Comparison of ENCODE assay signal across 1 cellular context in the genomic region with DNA sequence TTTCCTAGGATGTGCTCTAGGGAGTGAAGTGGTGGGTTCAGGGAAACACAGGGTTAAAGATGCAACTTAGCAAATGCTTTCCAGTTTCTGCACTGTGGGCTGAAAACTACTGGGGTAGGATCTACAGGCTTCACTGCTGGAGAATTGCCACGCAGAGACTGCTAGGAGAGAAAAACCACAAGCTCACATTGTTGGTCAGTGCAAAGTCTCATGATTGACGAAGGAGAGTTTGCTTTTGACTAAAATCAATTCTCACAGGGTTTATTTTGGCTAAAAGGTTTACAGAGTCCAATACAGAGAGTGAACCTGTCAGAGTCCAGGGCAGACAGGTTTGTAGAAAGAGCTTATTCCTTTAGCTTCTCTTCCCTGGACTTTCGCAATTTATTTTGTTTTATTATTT.
TF ChIP-seq lines count a peak whose summit lies in the region.

No MANE protein-coding gene starts in this region.

TF ChIP-seq in HepG2, 621 proteins besides CTCF, POLR2A, EP300 and RAD21 (continued from another document and continues in another):
- 0 out of 2 replicates have a peak, but pooled peaks have one; percentile 26 for TF ChIP-seq ARID3A (IDR thresholded peaks at IDR 0.05; ENCODE audit: low read depth, low read length)
- no peak for TF ChIP-seq YEATS4 (CRISPR knock-in tag; IDR thresholded peaks at IDR 0.05; ENCODE audit: borderline replicate concordance)
- no peak for TF ChIP-seq NPAS2 (CRISPR knock-in tag; IDR thresholded peaks at IDR 0.05; ENCODE audit: borderline replicate concordance)
- TF ChIP-seq HMGA1 (CRISPR knock-in tag; conservative IDR thresholded peaks at IDR 0.05): no peak
- TF ChIP-seq ZZZ3 (CRISPR knock-in tag; IDR thresholded peaks at IDR 0.05; ENCODE audit: borderline replicate concordance): no peak
- TF ChIP-seq ZNF83 (CRISPR knock-in tag; IDR thresholded peaks at IDR 0.05; ENCODE audit: borderline replicate concordance): no peak
- TF ChIP-seq FOXO4 (CRISPR knock-in tag; conservative IDR thresholded peaks at IDR 0.05): no peak
- TF ChIP-seq POGZ (CRISPR knock-in tag; IDR thresholded peaks at IDR 0.05): peak; percentile 77
- TF ChIP-seq, protein P1, sequence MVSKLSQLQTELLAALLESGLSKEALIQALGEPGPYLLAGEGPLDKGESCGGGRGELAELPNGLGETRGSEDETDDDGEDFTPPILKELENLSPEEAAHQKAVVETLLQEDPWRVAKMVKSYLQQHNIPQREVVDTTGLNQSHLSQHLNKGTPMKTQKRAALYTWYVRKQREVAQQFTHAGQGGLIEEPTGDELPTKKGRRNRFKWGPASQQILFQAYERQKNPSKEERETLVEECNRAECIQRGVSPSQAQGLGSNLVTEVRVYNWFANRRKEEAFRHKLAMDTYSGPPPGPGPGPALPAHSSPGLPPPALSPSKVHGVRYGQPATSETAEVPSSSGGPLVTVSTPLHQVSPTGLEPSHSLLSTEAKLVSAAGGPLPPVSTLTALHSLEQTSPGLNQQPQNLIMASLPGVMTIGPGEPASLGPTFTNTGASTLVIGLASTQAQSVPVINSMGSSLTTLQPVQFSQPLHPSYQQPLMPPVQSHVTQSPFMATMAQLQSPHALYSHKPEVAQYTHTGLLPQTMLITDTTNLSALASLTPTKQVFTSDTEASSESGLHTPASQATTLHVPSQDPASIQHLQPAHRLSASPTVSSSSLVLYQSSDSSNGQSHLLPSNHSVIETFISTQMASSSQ (IDR thresholded peaks at IDR 0.05; ENCODE audit: low read depth): 0 out of 2 replicates have a peak, but pooled peaks have one; percentile 17
- TF ChIP-seq, protein P1 (CRISPR knock-in tag; IDR thresholded peaks at IDR 0.05; ENCODE audit: borderline replicate concordance): no peak
- TF ChIP-seq PITX1 (CRISPR knock-in tag; IDR thresholded peaks at IDR 0.05): peak; percentile 50; the same call in 1 of the 2 replicates
- no peak for TF ChIP-seq ZNF660 (CRISPR knock-in tag; IDR thresholded peaks at IDR 0.05; ENCODE audit: borderline replicate concordance, low read depth)
- TF ChIP-seq, protein P2, sequence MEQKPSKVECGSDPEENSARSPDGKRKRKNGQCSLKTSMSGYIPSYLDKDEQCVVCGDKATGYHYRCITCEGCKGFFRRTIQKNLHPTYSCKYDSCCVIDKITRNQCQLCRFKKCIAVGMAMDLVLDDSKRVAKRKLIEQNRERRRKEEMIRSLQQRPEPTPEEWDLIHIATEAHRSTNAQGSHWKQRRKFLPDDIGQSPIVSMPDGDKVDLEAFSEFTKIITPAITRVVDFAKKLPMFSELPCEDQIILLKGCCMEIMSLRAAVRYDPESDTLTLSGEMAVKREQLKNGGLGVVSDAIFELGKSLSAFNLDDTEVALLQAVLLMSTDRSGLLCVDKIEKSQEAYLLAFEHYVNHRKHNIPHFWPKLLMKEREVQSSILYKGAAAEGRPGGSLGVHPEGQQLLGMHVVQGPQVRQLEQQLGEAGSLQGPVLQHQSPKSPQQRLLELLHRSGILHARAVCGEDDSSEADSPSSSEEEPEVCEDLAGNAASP (CRISPR knock-in tag; IDR thresholded peaks at IDR 0.05; ENCODE audit: borderline replicate concordance): no peak
- no peak for TF ChIP-seq CAMTA2 (CRISPR knock-in tag; IDR thresholded peaks at IDR 0.05; ENCODE audit: borderline replicate concordance)
- no peak for TF ChIP-seq RFXAP (CRISPR knock-in tag; IDR thresholded peaks at IDR 0.05; ENCODE audit: borderline replicate concordance)
- TF ChIP-seq SIX1 (CRISPR knock-in tag; IDR thresholded peaks at IDR 0.05; ENCODE audit: borderline replicate concordance): no peak
- TF ChIP-seq FOXJ3 (CRISPR knock-in tag; IDR thresholded peaks at IDR 0.05; ENCODE audit: borderline replicate concordance): peak; percentile 62; the same call in 1 of the 2 replicates
- TF ChIP-seq NCOA2 (CRISPR knock-in tag; IDR thresholded peaks at IDR 0.05): peak; percentile 66
- peak; percentile 83 for TF ChIP-seq BCL6 (CRISPR knock-in tag; IDR thresholded peaks at IDR 0.05)
- TF ChIP-seq IKZF4 (CRISPR knock-in tag; IDR thresholded peaks at IDR 0.05; ENCODE audit: borderline replicate concordance, low read depth, not compliant biosample characterization): no peak
- no peak for TF ChIP-seq ARID2 (CRISPR knock-in tag; IDR thresholded peaks at IDR 0.05; ENCODE audit: borderline replicate concordance)
- TF ChIP-seq MEIS1 (CRISPR knock-in tag; IDR thresholded peaks at IDR 0.05; ENCODE audit: borderline replicate concordance): 0 out of 2 replicates have a peak, but pooled peaks have one; percentile 43
- TF ChIP-seq ZNF256 (CRISPR knock-in tag; conservative IDR thresholded peaks at IDR 0.05): peak; percentile 59; the same call in 1 of the 2 replicates
- TF ChIP-seq ZBTB1 (CRISPR knock-in tag; IDR thresholded peaks at IDR 0.05; ENCODE audit: borderline replicate concordance): no peak
- TF ChIP-seq, protein P3, sequence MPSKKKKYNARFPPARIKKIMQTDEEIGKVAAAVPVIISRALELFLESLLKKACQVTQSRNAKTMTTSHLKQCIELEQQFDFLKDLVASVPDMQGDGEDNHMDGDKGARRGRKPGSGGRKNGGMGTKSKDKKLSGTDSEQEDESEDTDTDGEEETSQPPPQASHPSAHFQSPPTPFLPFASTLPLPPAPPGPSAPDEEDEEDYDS (CRISPR knock-in tag; IDR thresholded peaks at IDR 0.05): peak; percentile 35; the same call in 1 of the 2 replicates
- no peak for TF ChIP-seq ZNF530 (CRISPR knock-in tag; IDR thresholded peaks at IDR 0.05; ENCODE audit: low read depth)
- TF ChIP-seq, protein P4, sequence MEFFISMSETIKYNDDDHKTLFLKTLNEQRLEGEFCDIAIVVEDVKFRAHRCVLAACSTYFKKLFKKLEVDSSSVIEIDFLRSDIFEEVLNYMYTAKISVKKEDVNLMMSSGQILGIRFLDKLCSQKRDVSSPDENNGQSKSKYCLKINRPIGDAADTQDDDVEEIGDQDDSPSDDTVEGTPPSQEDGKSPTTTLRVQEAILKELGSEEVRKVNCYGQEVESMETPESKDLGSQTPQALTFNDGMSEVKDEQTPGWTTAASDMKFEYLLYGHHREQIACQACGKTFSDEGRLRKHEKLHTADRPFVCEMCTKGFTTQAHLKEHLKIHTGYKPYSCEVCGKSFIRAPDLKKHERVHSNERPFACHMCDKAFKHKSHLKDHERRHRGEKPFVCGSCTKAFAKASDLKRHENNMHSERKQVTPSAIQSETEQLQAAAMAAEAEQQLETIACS (CRISPR knock-in tag; IDR thresholded peaks at IDR 0.05): no peak
- TF ChIP-seq, protein P5, sequence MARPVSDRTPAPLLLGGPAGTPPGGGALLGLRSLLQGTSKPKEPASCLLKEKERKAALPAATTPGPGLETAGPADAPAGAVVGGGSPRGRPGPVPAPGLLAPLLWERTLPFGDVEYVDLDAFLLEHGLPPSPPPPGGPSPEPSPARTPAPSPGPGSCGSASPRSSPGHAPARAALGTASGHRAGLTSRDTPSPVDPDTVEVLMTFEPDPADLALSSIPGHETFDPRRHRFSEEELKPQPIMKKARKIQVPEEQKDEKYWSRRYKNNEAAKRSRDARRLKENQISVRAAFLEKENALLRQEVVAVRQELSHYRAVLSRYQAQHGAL (CRISPR knock-in tag; IDR thresholded peaks at IDR 0.05; ENCODE audit: not compliant biosample characterization): no peak
- TF ChIP-seq TMF1 (CRISPR knock-in tag; IDR thresholded peaks at IDR 0.05; ENCODE audit: low read depth): no peak
- peak; percentile 37; the same call in 1 of the 2 replicates for TF ChIP-seq GMEB1 (CRISPR knock-in tag; IDR thresholded peaks at IDR 0.05; ENCODE audit: borderline replicate concordance)
- no peak for TF ChIP-seq SMARCC2 (IDR thresholded peaks at IDR 0.05)
- TF ChIP-seq SP1 (IDR thresholded peaks at IDR 0.05): no peak
- no peak for TF ChIP-seq SP1 (CRISPR knock-in tag; IDR thresholded peaks at IDR 0.05)
- peak; percentile 71; the same call in 1 of the 2 replicates for TF ChIP-seq SALL1 (CRISPR knock-in tag; IDR thresholded peaks at IDR 0.05)
- no peak for TF ChIP-seq TAF1 (CRISPR knock-in tag; IDR thresholded peaks at IDR 0.05)
- no peak for TF ChIP-seq BRCA1 (CRISPR knock-in tag; IDR thresholded peaks at IDR 0.05)
- TF ChIP-seq ZNF557 (CRISPR knock-in tag; IDR thresholded peaks at IDR 0.05): no peak
- TF ChIP-seq ZNF232 (CRISPR knock-in tag; IDR thresholded peaks at IDR 0.05; ENCODE audit: borderline replicate concordance): no peak
- peak; percentile 33; the same call in 1 of the 2 replicates for TF ChIP-seq ETV5 (CRISPR knock-in tag; IDR thresholded peaks at IDR 0.05; ENCODE audit: borderline replicate concordance)
- TF ChIP-seq FIP1L1 (IDR thresholded peaks at IDR 0.05; ENCODE audit: borderline replicate concordance, insufficient read depth, low read depth, low read length): no peak
- no peak for TF ChIP-seq ZNF12 (CRISPR knock-in tag; IDR thresholded peaks at IDR 0.05)
- TF ChIP-seq HNRNPL (IDR thresholded peaks at IDR 0.05; ENCODE audit: low read depth, low read length): no peak
- no peak for TF ChIP-seq CBX1 (IDR thresholded peaks at IDR 0.05; ENCODE audit: low read depth)
- TF ChIP-seq DMAP1 (CRISPR knock-in tag; IDR thresholded peaks at IDR 0.05): no peak
- 0 out of 2 replicates have a peak, but pooled peaks have one; percentile 75 for TF ChIP-seq TOE1 (CRISPR knock-in tag; IDR thresholded peaks at IDR 0.05)
- TF ChIP-seq, protein P6, sequence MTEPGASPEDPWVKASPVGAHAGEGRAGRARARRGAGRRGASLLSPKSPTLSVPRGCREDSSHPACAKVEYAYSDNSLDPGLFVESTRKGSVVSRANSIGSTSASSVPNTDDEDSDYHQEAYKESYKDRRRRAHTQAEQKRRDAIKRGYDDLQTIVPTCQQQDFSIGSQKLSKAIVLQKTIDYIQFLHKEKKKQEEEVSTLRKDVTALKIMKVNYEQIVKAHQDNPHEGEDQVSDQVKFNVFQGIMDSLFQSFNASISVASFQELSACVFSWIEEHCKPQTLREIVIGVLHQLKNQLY (CRISPR knock-in tag; IDR thresholded peaks at IDR 0.05): peak; percentile 58; the same call in 1 of the 2 replicates
- TF ChIP-seq MYNN (CRISPR knock-in tag; IDR thresholded peaks at IDR 0.05; ENCODE audit: low read depth): no peak
- TF ChIP-seq SRSF1 (optimal IDR thresholded peaks at IDR 0.05; ENCODE audit: low read depth, low read length): no peak
